In genomic region chr2:42810971-42811865, GRCh38 we compare ENCODE assay signal across 1 cellular context.
A peak's percentile ranks its signal among the peaks of the same experiment; 100 is the strongest.
TF ChIP-seq lines count a peak whose summit lies in the region.

No MANE protein-coding gene starts in this region.

TF ChIP-seq in HepG2, 621 proteins besides CTCF, POLR2A, EP300 and RAD21 (continued from another document and continues in another):
- TF ChIP-seq BCLAF1 (IDR thresholded peaks at IDR 0.05), result no peak
- no peak for TF ChIP-seq SRSF1 (optimal IDR thresholded peaks at IDR 0.05; ENCODE audit: low read depth, low read length)
- TF ChIP-seq ZNF225 (CRISPR knock-in tag; IDR thresholded peaks at IDR 0.05), result no peak
- TF ChIP-seq E2F2 (CRISPR knock-in tag; IDR thresholded peaks at IDR 0.05; ENCODE audit: borderline replicate concordance), result no peak
- TF ChIP-seq RARG (CRISPR knock-in tag; IDR thresholded peaks at IDR 0.05; ENCODE audit: low read depth), result no peak
- 0 out of 2 replicates have a peak, but pooled peaks have one; percentile 11 for TF ChIP-seq ZNF256 (CRISPR knock-in tag; conservative IDR thresholded peaks at IDR 0.05)
- 0 out of 2 replicates have a peak, but pooled peaks have one; percentile 54 for TF ChIP-seq ZNF678 (CRISPR knock-in tag; IDR thresholded peaks at IDR 0.05)
- no peak for TF ChIP-seq PHF20 (CRISPR knock-in tag; IDR thresholded peaks at IDR 0.05)
- no peak for TF ChIP-seq SP1 (IDR thresholded peaks at IDR 0.05)
- no peak; the same call in 1 of the 2 replicates for TF ChIP-seq SP1 (CRISPR knock-in tag; IDR thresholded peaks at IDR 0.05)
- TF ChIP-seq BCL6 (CRISPR knock-in tag; IDR thresholded peaks at IDR 0.05), result no peak; the same call in 1 of the 2 replicates
- TF ChIP-seq FIP1L1 (IDR thresholded peaks at IDR 0.05; ENCODE audit: borderline replicate concordance, insufficient read depth, low read depth, low read length), result no peak
- no peak for TF ChIP-seq ZNF7 (CRISPR knock-in tag; IDR thresholded peaks at IDR 0.05)
- no peak for TF ChIP-seq ASH2L (IDR thresholded peaks at IDR 0.05; ENCODE audit: insufficient read length, low read depth, low read length)
- TF ChIP-seq, protein P1, sequence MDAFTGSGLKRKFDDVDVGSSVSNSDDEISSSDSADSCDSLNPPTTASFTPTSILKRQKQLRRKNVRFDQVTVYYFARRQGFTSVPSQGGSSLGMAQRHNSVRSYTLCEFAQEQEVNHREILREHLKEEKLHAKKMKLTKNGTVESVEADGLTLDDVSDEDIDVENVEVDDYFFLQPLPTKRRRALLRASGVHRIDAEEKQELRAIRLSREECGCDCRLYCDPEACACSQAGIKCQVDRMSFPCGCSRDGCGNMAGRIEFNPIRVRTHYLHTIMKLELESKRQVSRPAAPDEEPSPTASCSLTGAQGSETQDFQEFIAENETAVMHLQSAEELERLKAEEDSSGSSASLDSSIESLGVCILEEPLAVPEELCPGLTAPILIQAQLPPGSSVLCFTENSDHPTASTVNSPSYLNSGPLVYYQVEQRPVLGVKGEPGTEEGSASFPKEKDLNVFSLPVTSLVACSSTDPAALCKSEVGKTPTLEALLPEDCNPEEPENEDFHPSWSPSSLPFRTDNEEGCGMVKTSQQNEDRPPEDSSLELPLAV (CRISPR knock-in tag; conservative IDR thresholded peaks at IDR 0.05; ENCODE audit: low read depth), result no peak
- TF ChIP-seq, protein P2, sequence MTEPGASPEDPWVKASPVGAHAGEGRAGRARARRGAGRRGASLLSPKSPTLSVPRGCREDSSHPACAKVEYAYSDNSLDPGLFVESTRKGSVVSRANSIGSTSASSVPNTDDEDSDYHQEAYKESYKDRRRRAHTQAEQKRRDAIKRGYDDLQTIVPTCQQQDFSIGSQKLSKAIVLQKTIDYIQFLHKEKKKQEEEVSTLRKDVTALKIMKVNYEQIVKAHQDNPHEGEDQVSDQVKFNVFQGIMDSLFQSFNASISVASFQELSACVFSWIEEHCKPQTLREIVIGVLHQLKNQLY (CRISPR knock-in tag; IDR thresholded peaks at IDR 0.05), result no peak
- no peak for TF ChIP-seq ZFP1 (CRISPR knock-in tag; IDR thresholded peaks at IDR 0.05)
- peak; percentile 54 for TF ChIP-seq ZNF572 (CRISPR knock-in tag; IDR thresholded peaks at IDR 0.05)
- TF ChIP-seq ZFYVE20 (CRISPR knock-in tag; IDR thresholded peaks at IDR 0.05; ENCODE audit: borderline replicate concordance, low read depth), result no peak
- TF ChIP-seq TSC22D2 (CRISPR knock-in tag; IDR thresholded peaks at IDR 0.05; ENCODE audit: borderline replicate concordance), result no peak
- TF ChIP-seq ATRX (CRISPR knock-in tag; IDR thresholded peaks at IDR 0.05; ENCODE audit: borderline replicate concordance), result no peak
- no peak for TF ChIP-seq MED13 (CRISPR knock-in tag; IDR thresholded peaks at IDR 0.05)
- TF ChIP-seq ZMAT5 (CRISPR knock-in tag; IDR thresholded peaks at IDR 0.05; ENCODE audit: borderline replicate concordance, low read depth), result no peak
- TF ChIP-seq MIER2 (CRISPR knock-in tag; IDR thresholded peaks at IDR 0.05), result no peak
- TF ChIP-seq WIZ (CRISPR knock-in tag; IDR thresholded peaks at IDR 0.05), result no peak
- no peak for TF ChIP-seq RFX5 (IDR thresholded peaks at IDR 0.05; ENCODE audit: low read depth, low read length)
- TF ChIP-seq, protein P3, sequence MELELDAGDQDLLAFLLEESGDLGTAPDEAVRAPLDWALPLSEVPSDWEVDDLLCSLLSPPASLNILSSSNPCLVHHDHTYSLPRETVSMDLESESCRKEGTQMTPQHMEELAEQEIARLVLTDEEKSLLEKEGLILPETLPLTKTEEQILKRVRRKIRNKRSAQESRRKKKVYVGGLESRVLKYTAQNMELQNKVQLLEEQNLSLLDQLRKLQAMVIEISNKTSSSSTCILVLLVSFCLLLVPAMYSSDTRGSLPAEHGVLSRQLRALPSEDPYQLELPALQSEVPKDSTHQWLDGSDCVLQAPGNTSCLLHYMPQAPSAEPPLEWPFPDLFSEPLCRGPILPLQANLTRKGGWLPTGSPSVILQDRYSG (CRISPR knock-in tag; IDR thresholded peaks at IDR 0.05), result no peak
- TF ChIP-seq ZNF891 (CRISPR knock-in tag; IDR thresholded peaks at IDR 0.05), result no peak; the same call in 1 of the 2 replicates
- 0 out of 2 replicates have a peak, but pooled peaks have one; percentile 2 for TF ChIP-seq ZNF570 (CRISPR knock-in tag; IDR thresholded peaks at IDR 0.05; ENCODE audit: borderline replicate concordance)
- peak; percentile 32; the same call in 1 of the 2 replicates for TF ChIP-seq YEATS2 (CRISPR knock-in tag; IDR thresholded peaks at IDR 0.05; ENCODE audit: borderline replicate concordance)
- no peak for TF ChIP-seq SRSF9 (IDR thresholded peaks at IDR 0.05; ENCODE audit: borderline replicate concordance, insufficient read depth, low read depth, low read length, poor library complexity, severe bottlenecking)
- peak; percentile 84 for TF ChIP-seq ZNF263 (CRISPR knock-in tag; IDR thresholded peaks at IDR 0.05)
- TF ChIP-seq, protein P4, sequence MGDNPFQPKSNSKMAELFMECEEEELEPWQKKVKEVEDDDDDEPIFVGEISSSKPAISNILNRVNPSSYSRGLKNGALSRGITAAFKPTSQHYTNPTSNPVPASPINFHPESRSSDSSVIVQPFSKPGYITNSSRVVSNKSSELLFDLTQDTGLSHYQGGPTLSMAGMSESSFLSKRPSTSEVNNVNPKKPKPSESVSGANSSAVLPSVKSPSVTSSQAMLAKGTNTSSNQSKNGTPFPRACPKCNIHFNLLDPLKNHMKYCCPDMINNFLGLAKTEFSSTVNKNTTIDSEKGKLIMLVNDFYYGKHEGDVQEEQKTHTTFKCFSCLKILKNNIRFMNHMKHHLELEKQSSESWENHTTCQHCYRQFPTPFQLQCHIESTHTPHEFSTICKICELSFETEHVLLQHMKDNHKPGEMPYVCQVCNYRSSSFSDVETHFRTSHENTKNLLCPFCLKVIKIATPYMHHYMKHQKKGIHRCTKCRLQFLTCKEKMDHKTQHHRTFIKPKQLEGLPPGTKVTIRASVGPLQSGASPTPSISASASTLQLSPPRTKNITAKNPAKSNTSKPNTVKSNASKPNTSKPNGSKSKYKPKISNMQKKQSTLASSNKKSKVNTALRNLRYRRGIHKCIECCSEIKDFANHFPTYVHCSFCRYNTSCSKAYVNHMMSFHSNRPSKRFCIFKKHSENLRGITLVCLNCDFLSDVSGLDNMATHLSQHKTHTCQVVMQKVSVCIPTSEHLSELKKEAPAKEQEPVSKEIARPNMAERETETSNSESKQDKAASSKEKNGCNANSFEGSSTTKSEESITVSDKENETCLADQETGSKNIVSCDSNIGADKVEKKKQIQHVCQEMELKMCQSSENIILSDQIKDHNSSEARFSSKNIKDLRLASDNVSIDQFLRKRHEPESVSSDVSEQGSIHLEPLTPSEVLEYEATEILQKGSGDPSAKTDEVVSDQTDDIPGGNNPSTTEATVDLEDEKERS (CRISPR knock-in tag; IDR thresholded peaks at IDR 0.05), result no peak
- no peak for TF ChIP-seq TOPORS (CRISPR knock-in tag; IDR thresholded peaks at IDR 0.05)
- no peak for TF ChIP-seq ZNF761 (CRISPR knock-in tag; conservative IDR thresholded peaks at IDR 0.05)
- peak; percentile 43; the same call in 1 of the 2 replicates for TF ChIP-seq IRX3 (CRISPR knock-in tag; IDR thresholded peaks at IDR 0.05; ENCODE audit: borderline replicate concordance, low read depth)
- no peak for TF ChIP-seq DNMT3B (CRISPR knock-in tag; conservative IDR thresholded peaks at IDR 0.05)
- TF ChIP-seq KLF16 (CRISPR knock-in tag; IDR thresholded peaks at IDR 0.05), result no peak; a peak in 1 of 4 replicates
- TF ChIP-seq TEAD2 (CRISPR knock-in tag; IDR thresholded peaks at IDR 0.05), result peak; percentile 23; the same call in 1 of the 2 replicates
- no peak for TF ChIP-seq TBX3 (IDR thresholded peaks at IDR 0.05; ENCODE audit: borderline replicate concordance)
- TF ChIP-seq RORA (CRISPR knock-in tag; IDR thresholded peaks at IDR 0.05), result no peak
- no peak for TF ChIP-seq ZFP36L1 (CRISPR knock-in tag; IDR thresholded peaks at IDR 0.05)
- TF ChIP-seq ATF7 (IDR thresholded peaks at IDR 0.05), result no peak
- no peak for TF ChIP-seq ATF7 (CRISPR knock-in tag; IDR thresholded peaks at IDR 0.05)
- TF ChIP-seq ZNF713 (CRISPR knock-in tag; IDR thresholded peaks at IDR 0.05), result no peak
- TF ChIP-seq, protein P5, sequence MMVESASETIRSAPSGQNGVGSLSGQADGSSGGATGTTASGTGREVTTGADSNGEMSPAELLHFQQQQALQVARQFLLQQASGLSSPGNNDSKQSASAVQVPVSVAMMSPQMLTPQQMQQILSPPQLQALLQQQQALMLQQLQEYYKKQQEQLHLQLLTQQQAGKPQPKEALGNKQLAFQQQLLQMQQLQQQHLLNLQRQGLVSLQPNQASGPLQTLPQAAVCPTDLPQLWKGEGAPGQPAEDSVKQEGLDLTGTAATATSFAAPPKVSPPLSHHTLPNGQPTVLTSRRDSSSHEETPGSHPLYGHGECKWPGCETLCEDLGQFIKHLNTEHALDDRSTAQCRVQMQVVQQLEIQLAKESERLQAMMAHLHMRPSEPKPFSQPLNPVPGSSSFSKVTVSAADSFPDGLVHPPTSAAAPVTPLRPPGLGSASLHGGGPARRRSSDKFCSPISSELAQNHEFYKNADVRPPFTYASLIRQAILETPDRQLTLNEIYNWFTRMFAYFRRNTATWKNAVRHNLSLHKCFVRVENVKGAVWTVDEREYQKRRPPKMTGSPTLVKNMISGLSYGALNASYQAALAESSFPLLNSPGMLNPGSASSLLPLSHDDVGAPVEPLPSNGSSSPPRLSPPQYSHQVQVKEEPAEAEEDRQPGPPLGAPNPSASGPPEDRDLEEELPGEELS (CRISPR knock-in tag; IDR thresholded peaks at IDR 0.05), result no peak
- no peak for TF ChIP-seq ZNF3 (CRISPR knock-in tag; IDR thresholded peaks at IDR 0.05)
- TF ChIP-seq GPBP1L1 (CRISPR knock-in tag; IDR thresholded peaks at IDR 0.05), result no peak
- TF ChIP-seq ZNF563 (CRISPR knock-in tag; IDR thresholded peaks at IDR 0.05), result peak; percentile 55; the same call in 1 of the 2 replicates
- TF ChIP-seq ZNF367 (CRISPR knock-in tag; IDR thresholded peaks at IDR 0.05; ENCODE audit: borderline replicate concordance), result peak; percentile 3; the same call in 1 of the 2 replicates
- TF ChIP-seq IRF9 (CRISPR knock-in tag; IDR thresholded peaks at IDR 0.05; ENCODE audit: borderline replicate concordance), result no peak
- TF ChIP-seq CBX2 (IDR thresholded peaks at IDR 0.05; ENCODE audit: low read depth, low read length), result no peak
- TF ChIP-seq CBX2 (CRISPR knock-in tag; IDR thresholded peaks at IDR 0.05; ENCODE audit: low read depth), result no peak
- no peak for TF ChIP-seq GTF3A (CRISPR knock-in tag; conservative IDR thresholded peaks at IDR 0.05)
- TF ChIP-seq FOXM1 (CRISPR knock-in tag; IDR thresholded peaks at IDR 0.05), result no peak
- no peak for TF ChIP-seq SMARCC2 (IDR thresholded peaks at IDR 0.05)
- no peak for TF ChIP-seq ZNF326 (CRISPR knock-in tag; IDR thresholded peaks at IDR 0.05; ENCODE audit: borderline replicate concordance)
- TF ChIP-seq YEATS4 (CRISPR knock-in tag; IDR thresholded peaks at IDR 0.05; ENCODE audit: borderline replicate concordance), result no peak
- TF ChIP-seq ZNF605 (CRISPR knock-in tag; IDR thresholded peaks at IDR 0.05), result peak; percentile 26; the same call in 1 of the 2 replicates
- no peak for TF ChIP-seq PHB2 (IDR thresholded peaks at IDR 0.05; ENCODE audit: partially characterized antibody)
- TF ChIP-seq ZNF788 (CRISPR knock-in tag; IDR thresholded peaks at IDR 0.05; ENCODE audit: borderline replicate concordance), result peak; percentile 49; the same call in 1 of the 2 replicates
- no peak for TF ChIP-seq ZNF558 (CRISPR knock-in tag; IDR thresholded peaks at IDR 0.05; ENCODE audit: borderline replicate concordance)
- TF ChIP-seq ARNTL (CRISPR knock-in tag; IDR thresholded peaks at IDR 0.05), result peak; percentile 68
